25 cellular contexts compared by ENCODE assay signal in the genomic region with DNA sequence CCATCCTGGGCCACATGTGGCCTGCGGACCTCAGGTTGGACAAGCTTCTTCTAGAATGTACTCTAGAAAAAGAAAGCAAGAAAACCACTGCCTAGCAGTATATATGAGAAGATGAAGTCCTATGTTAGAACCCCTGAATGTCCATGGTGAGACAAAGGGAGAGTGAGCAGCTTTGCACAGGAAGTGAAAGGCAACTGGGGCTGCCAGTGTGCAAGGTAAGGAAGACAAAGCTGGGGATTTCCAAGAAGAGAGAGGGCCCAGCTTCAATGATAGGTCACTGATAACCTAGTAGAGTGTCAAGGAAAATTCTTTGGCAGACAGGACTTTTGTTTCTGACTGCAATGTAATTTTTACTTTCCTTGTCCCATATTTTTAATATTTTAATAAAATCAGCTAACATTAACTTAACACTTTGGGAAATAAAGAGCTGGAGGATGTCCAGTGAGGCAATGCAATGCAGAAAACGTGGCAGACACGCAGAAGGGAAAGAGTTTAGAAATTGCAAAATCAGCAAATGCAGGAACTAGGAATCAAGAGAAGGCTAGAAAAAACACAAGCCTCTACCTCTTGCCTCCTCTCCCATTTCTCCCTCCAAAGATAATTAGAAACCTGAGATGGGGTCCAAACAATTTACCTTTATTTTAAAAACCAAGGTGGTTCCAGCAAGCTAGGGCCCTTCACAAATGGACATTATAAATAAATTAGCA. TPM values are rescaled to one million over a fixed set of nuclear protein-coding genes. Genes with fewer than 3 reads are reported as not detected.
A peak's percentile ranks its signal among the peaks of the same experiment; 100 is the strongest.
DNase-seq lines count a peak whose midpoint lies in the region; ATAC-seq, FAIRE-seq and TF ChIP-seq lines count a peak whose summit lies in the region.
"Had no signal": no experiment of that assay in that cellular context is flagged by ENCODE, and none has a peak within 500 bp of the region (broad histone marks: within the 10 kb centered on the region; RNA-seq: fewer than 3 reads in every experiment).

No MANE protein-coding gene starts in this region.

- 15% methylated on average over 3 of the region's 3 CpGs for WGBS in GM12878 (ENCODE audit: insufficient coverage, insufficient replicate concordance, low lambda C conversion rate, missing lambda C conversion rate)

- intact Hi-C loops in GM12878 (cut with micrococcal nuclease; ENCODE audit: unreplicated experiment): no loop called here

- no peaks in the 10 kb centered on the region for H3K9me3 ChIP-seq in GM12878 (replicated peaks; ENCODE audit: control insufficient read depth, insufficient read depth, low read length)
- H3K9me3 ChIP-seq: heart right ventricle, tibial artery had no signal

- peak; percentile 65 for FAIRE-seq in GM19239 (lab: Jason Lieb, UNC)
- FAIRE-seq in GM12878 (lab: Jason Lieb, UNC): no peak

- TF ChIP-seq CTCF in GM12878 (IDR thresholded peaks at IDR 0.05 in 2 of 3, conservative IDR thresholded peaks at IDR 0.05 in 1 of 3; ENCODE audit: control insufficient read depth in 2 of 3, extremely low read depth in 1 of 3, insufficient read depth in 1 of 3, low read depth in 3 of 3, low read length in 3 of 3): no peak

- no peaks in the 10 kb centered on the region; a peak in 1 of 4 replicates for H3K27me3 ChIP-seq in GM12878 (replicated peaks in 1 of 2; ENCODE audit: control insufficient read depth in 2 of 2, insufficient read depth in 2 of 2, low read length in 1 of 2)
- H3K27me3 ChIP-seq: heart right ventricle, tibial artery had no signal

- no peak for TF ChIP-seq RAD21 in GM12878 (IDR thresholded peaks at IDR 0.05; ENCODE audit: insufficient read depth, low read depth, low read length)

- RAD21 ChIA-PET in GM12878 (lab: Charles Lee; ENCODE audit: unreplicated experiment): interaction anchor here (1.0 kb wide), 1 partner anchor 19 kb away, joined by 4 read pairs; no protein-coding TSS in a partner anchor

- no peaks in the 10 kb centered on the region for H4K20me1 ChIP-seq in GM12878 (ENCODE audit: control insufficient read depth, insufficient read depth)

- no peak for TF ChIP-seq POLR2A in GM12878 (IDR thresholded peaks at IDR 0.05; ENCODE audit: low read depth, low read length)

- no peak for DNase-seq in GM19239 (ENCODE audit: insufficient read length, low spot score)
- DNase-seq in GM12878 (ENCODE audit: low read depth, low spot score): peak; percentile 4
- no peak for DNase-seq in SKM-1 treated with dmso at 0.1 percent for 144 hours (lab: John Stamatoyannopoulos, UW; ENCODE audit: unreplicated experiment)
- no peak for DNase-seq in OCI-M1 (lab: John Stamatoyannopoulos, UW)
- DNase-seq: activated CD4-positive, alpha-beta T cell treated with anti-CD3 and anti-CD28 coated beads, Interleukin-2, amount 10 ng/mL, durations not matched to agents 24 days and 14 days; activated CD8-positive, alpha-beta memory T cell treated with anti-CD3 and anti-CD28 coated beads, Interleukin-2, amount 10 ng/mL, durations not matched to agents 7 days and 5 days; activated naive CD8-positive, alpha-beta T cell treated with anti-CD3 and anti-CD28 coated beads, Interleukin-2, amount 10 ng/mL, durations not matched to agents 7 days and 5 days; CD4-positive, alpha-beta T cell; heart right ventricle; midbrain; natural killer cell; NCI-H1417; NCI-H524 treated with DMSO at 0.1 percent for 48 hours; retina; T-helper 17 cell; tibial artery had no signal

- no peak overlapping the region for H2AFZ ChIP-seq in GM12878 (ENCODE audit: control insufficient read depth, low read depth, low read length)
- H2AFZ ChIP-seq: GM23338 had no signal

- SMC1A ChIA-PET in GM12878 (lab: Charles Lee; ENCODE audit: uncharacterized antibody, unreplicated experiment): interaction anchor here (0.6 to 1.0 kb wide), 4 partner anchors 8 to 154 kb away, joined by 3 to 4 read pairs (median 3); no protein-coding TSS in a partner anchor

- no peaks in the 10 kb centered on the region for H3K79me2 ChIP-seq in GM12878 (ENCODE audit: control insufficient read depth, insufficient read depth, low read length)

- no peak overlapping the region for H3K27ac ChIP-seq in GM12878 (ENCODE audit: control insufficient read depth, insufficient read depth)
- H3K27ac ChIP-seq: epithelial cell of prostate, heart right ventricle, VCaP had no signal

- no peak for TF ChIP-seq EP300 in GM12878 (IDR thresholded peaks at IDR 0.05; ENCODE audit: borderline replicate concordance in 1 of 2, control insufficient read depth in 1 of 2, low read depth in 2 of 2, low read length in 2 of 2)

- H3K9ac ChIP-seq in GM12878 (ENCODE audit: control insufficient read depth, insufficient read depth, low read length): no peak overlapping the region

- in situ Hi-C loops in GM12878 (cut with MboI): no loop called here

- H3K36me3 ChIP-seq in GM12878 (ENCODE audit: control insufficient read depth in 2 of 2, insufficient read depth in 2 of 2, low read length in 1 of 2): no peaks in the 10 kb centered on the region
- H3K36me3 ChIP-seq: heart right ventricle, tibial artery had no signal

- H3K4me1 ChIP-seq in GM12878 (ENCODE audit: control insufficient read depth, insufficient read depth, low read length): no peaks in the 10 kb centered on the region

- POLR2A ChIA-PET in GM12878 (lab: Charles Lee): no interaction called here

- H3K4me2 ChIP-seq in GM12878 (ENCODE audit: control insufficient read depth, insufficient read depth): no peak overlapping the region
- H3K4me2 ChIP-seq: GM23338 had no signal

- H3K4me3 ChIP-seq in GM12878: no peak overlapping the region
- H3K4me3 ChIP-seq: GM23338, heart right ventricle, tibial artery had no signal

- ATAC-seq in GM18508 (IDR thresholded peaks at IDR 0.05; ENCODE audit: insufficient read depth, unreplicated experiment): peak; percentile 85
- peak; percentile 69 for ATAC-seq in HG02870 (IDR thresholded peaks at IDR 0.05; ENCODE audit: unreplicated experiment)
- peak; percentile 77 for ATAC-seq in GM12878
- no peak for ATAC-seq in GM19455 (IDR thresholded peaks at IDR 0.05; ENCODE audit: unreplicated experiment)
- ATAC-seq in GM18517 (IDR thresholded peaks at IDR 0.05; ENCODE audit: unreplicated experiment): no peak
- ATAC-seq: activated CD8-positive, alpha-beta memory T cell treated with anti-CD3 and anti-CD28 coated beads, Interleukin-2, amount 10 ng/mL, durations not matched to agents 7 days and 5 days; activated T-helper 17 cell treated with anti-CD3 and anti-CD28 coated beads, Interleukin-2, amount 50 U/mL, for 72 hours; GM23338; heart right ventricle; left lobe of liver; natural killer cell; T-helper 17 cell had no signal

- CTCF ChIA-PET in GM12878 (lab: Yijun Ruan, JAX): interaction anchor here (0.6 to 1.1 kb wide), 3 partner anchors 10 to 515 kb away, joined by 3 to 4 read pairs (median 4); no protein-coding TSS in a partner anchor

- no TSS peak for BruUV-seq in GM12878 (replicated peaks; lab: Mats Ljungman, UMichigan)

TF ChIP-seq in GM12878, 131 proteins besides CTCF, POLR2A, EP300 and RAD21 (continues in another document):
- TF ChIP-seq, protein P1, sequence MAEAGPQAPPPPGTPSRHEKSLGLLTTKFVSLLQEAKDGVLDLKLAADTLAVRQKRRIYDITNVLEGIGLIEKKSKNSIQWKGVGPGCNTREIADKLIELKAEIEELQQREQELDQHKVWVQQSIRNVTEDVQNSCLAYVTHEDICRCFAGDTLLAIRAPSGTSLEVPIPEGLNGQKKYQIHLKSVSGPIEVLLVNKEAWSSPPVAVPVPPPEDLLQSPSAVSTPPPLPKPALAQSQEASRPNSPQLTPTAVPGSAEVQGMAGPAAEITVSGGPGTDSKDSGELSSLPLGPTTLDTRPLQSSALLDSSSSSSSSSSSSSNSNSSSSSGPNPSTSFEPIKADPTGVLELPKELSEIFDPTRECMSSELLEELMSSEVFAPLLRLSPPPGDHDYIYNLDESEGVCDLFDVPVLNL (IDR thresholded peaks at IDR 0.05; ENCODE audit: low read depth, low read length): no peak
- 0 out of 2 replicates have a peak, but pooled peaks have one; percentile 5 for TF ChIP-seq SPI1 (IDR thresholded peaks at IDR 0.05; ENCODE audit: borderline replicate concordance, insufficient read depth, low read depth, low read length)

RNA-seq across cellular contexts. Expression of gene CYP39A1, which starts 47.4 kb away (rescaled TPM):
- not detected in 2 replicates for total RNA-seq in GM12878 (2013; cell fraction: nucleolus; rRNA removed)
- not detected in 2 replicates for total RNA-seq in GM12878 (2014; rRNA removed)
- total RNA-seq in GM12878 (2014; rRNA removed; fragmentation: Illumina TruSeq; extraction: Trizol): not detected in 2 replicates
- total RNA-seq in GM12878 (2021): not detected in 2 replicates
- not detected for polyA plus RNA-seq in GM12878 (2011; ENCODE audit: low read depth)
- not detected in 2 replicates for polyA plus RNA-seq in GM12878 (2011; rRNA removed)
- polyA plus RNA-seq in GM12878 (2011; cell fraction: cytosol; rRNA removed): not detected in 2 replicates
- not detected in 2 replicates for polyA plus RNA-seq in GM12878 (2011; cell fraction: nucleus; rRNA removed)
- not detected in 2 replicates for polyA plus RNA-seq in GM12878 (2012)
- not detected in 2 replicates for polyA plus RNA-seq in GM12878 (2014; fragmentation: Illumina TruSeq; extraction: Trizol)
- polyA plus RNA-seq in GM12878 (2014; fragmentation: Nextera tagmentation; extraction: Ambion mirVana): not detected
- polyA plus RNA-seq in GM12878 (2014; rRNA removed): not detected in 2 replicates
- not detected for polyA plus RNA-seq in GM12878 (2016; fragmentation: Nextera tagmentation; extraction: Ambion mirVana)
- not detected in 2 replicates for polyA minus RNA-seq in GM12878 (2011; rRNA and poly(A)+ RNA removed)
- not detected in 2 replicates for polyA minus RNA-seq in GM12878 (2011; cell fraction: cytosol; rRNA and poly(A)+ RNA removed)
- not detected in 2 replicates for polyA minus RNA-seq in GM12878 (2011; cell fraction: nucleus; rRNA and poly(A)+ RNA removed)
- total RNA-seq: activated CD4-positive, alpha-beta T cell treated with anti-CD3 and anti-CD28 coated beads, Interleukin-2, amount 10 ng/mL, durations not matched to agents 24 days and 14 days; activated CD8-positive, alpha-beta memory T cell treated with anti-CD3 and anti-CD28 coated beads, Interleukin-2, amount 10 ng/mL, durations not matched to agents 7 days and 5 days; activated naive CD8-positive, alpha-beta T cell treated with anti-CD3 and anti-CD28 coated beads, Interleukin-2, amount 10 ng/mL, durations not matched to agents 7 days and 5 days; activated T-helper 17 cell treated with anti-CD3 and anti-CD28 coated beads, Interleukin-2, amount 50 U/mL, for 72 hours; CD4-positive, alpha-beta T cell; natural killer cell; T-helper 17 cell had no signal

RNA-seq across cellular contexts. Expression of gene SLC25A27, which starts 47.5 kb away (rescaled TPM):
- total RNA-seq in GM12878 (2013; cell fraction: nucleolus; rRNA removed): not detected in 2 replicates
- total RNA-seq in GM12878 (2014; rRNA removed): not detected in 2 replicates
- not detected in 2 replicates for total RNA-seq in GM12878 (2014; rRNA removed; fragmentation: Illumina TruSeq; extraction: Trizol)
- total RNA-seq in GM12878 (2021): not detected in 2 replicates
- not detected for polyA plus RNA-seq in GM12878 (2011; ENCODE audit: low read depth)
- 0.33 TPM in 1 of 2 replicates, not detected in the other for polyA plus RNA-seq in GM12878 (2011; rRNA removed)
- not detected in 2 replicates for polyA plus RNA-seq in GM12878 (2011; cell fraction: cytosol; rRNA removed)
- polyA plus RNA-seq in GM12878 (2011; cell fraction: nucleus; rRNA removed): not detected in 2 replicates
- polyA plus RNA-seq in GM12878 (2012): not detected in 2 replicates
- polyA plus RNA-seq in GM12878 (2014; fragmentation: Illumina TruSeq; extraction: Trizol): not detected in 2 replicates
- polyA plus RNA-seq in GM12878 (2014; fragmentation: Nextera tagmentation; extraction: Ambion mirVana): not detected
- polyA plus RNA-seq in GM12878 (2014; rRNA removed): not detected in 2 replicates
- polyA plus RNA-seq in GM12878 (2016; fragmentation: Nextera tagmentation; extraction: Ambion mirVana): not detected
- not detected in 2 replicates for polyA minus RNA-seq in GM12878 (2011; rRNA and poly(A)+ RNA removed)
- polyA minus RNA-seq in GM12878 (2011; cell fraction: cytosol; rRNA and poly(A)+ RNA removed): not detected in 2 replicates
- polyA minus RNA-seq in GM12878 (2011; cell fraction: nucleus; rRNA and poly(A)+ RNA removed): not detected in 2 replicates

Comparison
In these comparisons a context has a peak if more than half of its experiments do, and no peak if none do; other contexts are left out.
1. ATAC-seq: peak in GM18508 (single experiment), HG02870 (single experiment) and GM12878 (single experiment); none in GM19455 (single experiment) and GM18517 (single experiment).